In the genomic region with DNA sequence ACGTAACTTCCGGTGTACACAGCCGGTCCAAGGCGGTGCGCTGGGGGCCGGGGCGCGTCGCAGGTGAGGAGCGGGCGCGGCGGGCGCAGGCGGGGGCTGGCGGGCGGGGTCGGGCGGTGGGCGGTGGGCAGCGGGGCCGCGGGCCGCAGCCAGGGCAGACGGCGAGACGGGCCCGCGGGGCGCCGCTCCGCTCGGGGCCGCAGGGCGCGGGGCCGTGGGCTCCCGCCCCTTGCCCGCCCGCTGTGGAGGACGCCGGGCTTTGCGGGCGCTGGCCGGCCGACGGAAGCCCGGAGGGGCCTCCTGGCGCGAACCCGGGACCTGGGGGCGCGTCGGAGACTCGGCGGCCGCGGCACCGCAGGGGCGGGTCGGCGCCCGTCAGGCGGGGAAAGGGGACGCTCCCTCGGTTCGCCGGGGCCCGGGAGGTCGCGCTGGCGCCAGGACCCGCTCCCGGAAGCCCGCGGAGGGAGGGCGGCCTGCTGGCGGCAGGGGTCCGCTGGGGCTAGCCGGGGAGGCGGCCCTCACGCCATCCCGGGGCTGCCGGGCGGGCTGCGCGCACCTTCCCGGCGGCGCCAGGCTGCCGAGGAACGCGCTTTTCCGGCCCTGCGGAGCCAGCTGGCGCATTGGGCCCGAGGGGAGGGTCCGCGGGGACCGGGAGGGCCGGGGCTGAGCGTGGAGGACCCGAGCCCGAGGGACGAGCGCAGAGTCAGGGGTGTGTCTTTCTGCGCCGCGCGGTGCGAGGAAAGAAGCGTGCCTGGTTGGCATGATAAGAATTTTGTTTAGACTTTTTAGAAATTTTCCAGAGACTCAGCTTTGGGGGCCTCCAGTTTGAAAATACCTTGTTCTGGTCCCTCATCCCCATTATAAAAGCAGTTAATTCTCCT, we compare ENCODE assay signal across 8 cellular contexts. TPM values are rescaled to one million over a fixed set of nuclear protein-coding genes. Genes with fewer than 3 reads are reported as not detected.
DNase-seq lines count a peak whose midpoint lies in the region; ATAC-seq and TF ChIP-seq lines count a peak whose summit lies in the region.

A gene with protein sequence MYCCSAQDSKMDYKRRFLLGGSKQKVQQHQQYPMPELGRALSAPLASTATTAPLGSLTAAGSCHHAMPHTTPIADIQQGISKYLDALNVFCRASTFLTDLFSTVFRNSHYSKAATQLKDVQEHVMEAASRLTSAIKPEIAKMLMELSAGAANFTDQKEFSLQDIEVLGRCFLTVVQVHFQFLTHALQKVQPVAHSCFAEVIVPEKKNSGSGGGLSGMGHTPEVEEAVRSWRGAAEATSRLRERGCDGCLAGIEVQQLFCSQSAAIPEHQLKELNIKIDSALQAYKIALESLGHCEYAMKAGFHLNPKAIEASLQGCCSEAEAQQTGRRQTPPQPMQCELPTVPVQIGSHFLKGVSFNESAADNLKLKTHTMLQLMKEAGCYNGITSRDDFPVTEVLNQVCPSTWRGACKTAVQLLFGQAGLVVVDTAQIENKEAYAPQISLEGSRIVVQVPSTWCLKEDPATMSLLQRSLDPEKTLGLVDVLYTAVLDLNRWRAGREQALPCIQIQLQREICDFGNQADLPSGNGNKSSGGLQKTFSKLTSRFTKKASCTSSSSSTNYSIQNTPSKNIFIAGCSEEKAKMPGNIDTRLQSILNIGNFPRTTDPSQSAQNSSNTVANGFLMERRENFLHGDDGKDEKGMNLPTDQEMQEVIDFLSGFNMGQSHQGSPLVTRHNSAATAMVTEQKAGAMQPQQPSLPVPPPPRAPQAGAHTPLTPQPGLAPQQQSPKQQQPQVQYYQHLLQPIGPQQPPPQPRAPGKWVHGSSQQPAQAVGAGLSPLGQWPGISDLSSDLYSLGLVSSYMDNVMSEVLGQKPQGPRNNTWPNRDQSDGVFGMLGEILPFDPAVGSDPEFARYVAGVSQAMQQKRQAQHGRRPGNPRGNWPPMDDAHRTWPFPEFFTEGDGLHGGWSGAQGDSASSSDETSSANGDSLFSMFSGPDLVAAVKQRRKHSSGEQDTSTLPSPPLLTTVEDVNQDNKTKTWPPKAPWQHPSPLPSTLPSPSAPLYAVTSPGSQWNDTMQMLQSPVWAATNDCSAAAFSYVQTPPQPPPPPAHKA (N-terminal part only) (plus strand): TSS at position 3 of the 881 bp plus-strand sequence. CDS start 45,920 bp downstream, outside the sequence.

- peak within 1 kb of the TSS; percentile 87 to 100 (median 99) for H3K27ac Mint-ChIP-seq in CD4-positive, alpha-beta memory T cell

- peak within 1 kb of the TSS; percentile 67 to 75 for H3K4me3 ChIP-seq in CD4-positive, alpha-beta memory T cell (ENCODE audit: low read length in 2 of 2)
- H3K4me3 ChIP-seq in astrocyte of the cerebellum (ENCODE audit: low read depth, low read length) (peak within 1 kb of the TSS; percentile 73), sigmoid colon (peak within 1 kb of the TSS; percentile 90 to 99 (median 96))

- CTCF ChIA-PET in CD4-positive, alpha-beta memory T cell (lab: Charles Lee; ENCODE audit: partially characterized antibody): no interaction called here

- intact Hi-C loops in CD4-positive, alpha-beta memory T cell (cut with micrococcal nuclease): loop anchor here (1.0 to 5.0 kb wide), 5 partner anchors 16 to 1078 kb away; a partner anchor contains a TSS
- intact Hi-C loops in sigmoid colon (cut with DNase I): loop anchor here (1.0 kb wide), 1 partner anchor 35 kb away; no protein-coding TSS in a partner anchor

- ATAC-seq in GM19452 (IDR thresholded peaks at IDR 0.05; ENCODE audit: unreplicated experiment) (peak; percentile 87), HG03460 (IDR thresholded peaks at IDR 0.05; ENCODE audit: unreplicated experiment) (peak; percentile 77), SK-N-SH treated with all-trans-retinoic acid at 6 μM for 48 hours (peak; percentile 34)

- peak within 1 kb of the TSS; percentile 96 to 100 (median 98) for H3K4me3 Mint-ChIP-seq in CD4-positive, alpha-beta memory T cell

- no peaks in the 10 kb centered on the region for H3K27me3 ChIP-seq in CD4-positive, alpha-beta memory T cell (ENCODE audit: insufficient read depth, low read length)
- H3K27me3 ChIP-seq in sigmoid colon: no peaks in the 10 kb centered on the region

- no peaks in the 10 kb centered on the region for H3K27me3 Mint-ChIP-seq in CD4-positive, alpha-beta memory T cell

- H3K9me3 ChIP-seq in CD4-positive, alpha-beta memory T cell (ENCODE audit: control insufficient read depth in 1 of 2, low read length in 2 of 2): no peaks in the 10 kb centered on the region
- no peaks in the 10 kb centered on the region for H3K9me3 ChIP-seq in sigmoid colon

- TF ChIP-seq CTCF in astrocyte of the cerebellum (IDR thresholded peaks at IDR 0.05; ENCODE audit: low read depth, low read length, missing control alignments): no peak
- TF ChIP-seq CTCF in sigmoid colon (IDR thresholded peaks at IDR 0.05): no peak

- peak within 1 kb of the TSS; percentile 90 for H3K27ac ChIP-seq in CD4-positive, alpha-beta memory T cell (ENCODE audit: low read depth, low read length)
- peak within 1 kb of the TSS; percentile 91 to 95 (median 95) for H3K27ac ChIP-seq in sigmoid colon

- DNase-seq in CD4-positive, alpha-beta memory T cell: peak in 4 of 5 donors; percentile 29 to 85 (median 58)
- DNase-seq in astrocyte of the cerebellum (ENCODE audit: low read depth) (no peak), hippocampal formation (lab: John Stamatoyannopoulos, UW) (peak; percentile 48 to 56), sigmoid colon (peak; percentile 68), middle frontal gyrus (ENCODE audit: extremely low spot score, low spot score) (no peak)

- no peaks in the 10 kb centered on the region for H3K9me3 Mint-ChIP-seq in CD4-positive, alpha-beta memory T cell

- in situ Hi-C loops in astrocyte of the cerebellum (cut with HindIII; ENCODE audit: low sequenced_read_pairs): no loop called here

- WGBS in sigmoid colon, 2 donors: 0 to 1% methylated on average over 112 of the region's 112 CpGs

- TF ChIP-seq POLR2A in sigmoid colon (IDR thresholded peaks at IDR 0.05): no peak

- POLR2A ChIA-PET in CD4-positive, alpha-beta memory T cell (lab: Charles Lee; ENCODE audit: partially characterized antibody): interaction anchor here (1.0 to 1.9 kb wide), 3 partner anchors 13 to 54 kb away, joined by 3 to 19 read pairs (median 7); no protein-coding TSS in a partner anchor

- H3K4me1 ChIP-seq in CD4-positive, alpha-beta memory T cell (ENCODE audit: insufficient read depth, low read length): peaks cover 37% of the 10 kb centered on the region
- H3K4me1 ChIP-seq in sigmoid colon: peaks cover 0 to 30% (median 26%) of the 10 kb centered on the region in 4 donors

- peaks cover 5 to 16% of the 10 kb centered on the region in 2 donors for H3K36me3 Mint-ChIP-seq in CD4-positive, alpha-beta memory T cell

- peaks cover 24 to 50% (median 39%) of the 10 kb centered on the region in 4 donors for H3K4me1 Mint-ChIP-seq in CD4-positive, alpha-beta memory T cell

- H3K36me3 ChIP-seq in CD4-positive, alpha-beta memory T cell (ENCODE audit: insufficient read depth, low read length): no peaks in the 10 kb centered on the region
- H3K36me3 ChIP-seq in sigmoid colon: no peaks in the 10 kb centered on the region

- TF ChIP-seq EP300 in sigmoid colon (IDR thresholded peaks at IDR 0.05): no peak

TF ChIP-seq in SK-N-SH treated with all-trans-retinoic acid at 6 μM for 48 hours, 23 proteins besides CTCF, POLR2A, EP300 and RAD21:
- TF ChIP-seq, protein P1, sequence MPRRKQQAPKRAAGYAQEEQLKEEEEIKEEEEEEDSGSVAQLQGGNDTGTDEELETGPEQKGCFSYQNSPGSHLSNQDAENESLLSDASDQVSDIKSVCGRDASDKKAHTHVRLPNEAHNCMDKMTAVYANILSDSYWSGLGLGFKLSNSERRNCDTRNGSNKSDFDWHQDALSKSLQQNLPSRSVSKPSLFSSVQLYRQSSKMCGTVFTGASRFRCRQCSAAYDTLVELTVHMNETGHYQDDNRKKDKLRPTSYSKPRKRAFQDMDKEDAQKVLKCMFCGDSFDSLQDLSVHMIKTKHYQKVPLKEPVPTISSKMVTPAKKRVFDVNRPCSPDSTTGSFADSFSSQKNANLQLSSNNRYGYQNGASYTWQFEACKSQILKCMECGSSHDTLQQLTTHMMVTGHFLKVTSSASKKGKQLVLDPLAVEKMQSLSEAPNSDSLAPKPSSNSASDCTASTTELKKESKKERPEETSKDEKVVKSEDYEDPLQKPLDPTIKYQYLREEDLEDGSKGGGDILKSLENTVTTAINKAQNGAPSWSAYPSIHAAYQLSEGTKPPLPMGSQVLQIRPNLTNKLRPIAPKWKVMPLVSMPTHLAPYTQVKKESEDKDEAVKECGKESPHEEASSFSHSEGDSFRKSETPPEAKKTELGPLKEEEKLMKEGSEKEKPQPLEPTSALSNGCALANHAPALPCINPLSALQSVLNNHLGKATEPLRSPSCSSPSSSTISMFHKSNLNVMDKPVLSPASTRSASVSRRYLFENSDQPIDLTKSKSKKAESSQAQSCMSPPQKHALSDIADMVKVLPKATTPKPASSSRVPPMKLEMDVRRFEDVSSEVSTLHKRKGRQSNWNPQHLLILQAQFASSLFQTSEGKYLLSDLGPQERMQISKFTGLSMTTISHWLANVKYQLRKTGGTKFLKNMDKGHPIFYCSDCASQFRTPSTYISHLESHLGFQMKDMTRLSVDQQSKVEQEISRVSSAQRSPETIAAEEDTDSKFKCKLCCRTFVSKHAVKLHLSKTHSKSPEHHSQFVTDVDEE (CRISPR knock-in tag; IDR thresholded peaks at IDR 0.05): 0 out of 2 replicates have a peak, but pooled peaks have one; percentile 12
- TF ChIP-seq OSR1 (CRISPR knock-in tag; IDR thresholded peaks at IDR 0.05) (no peak), ZC3H10 (CRISPR knock-in tag; IDR thresholded peaks at IDR 0.05) (no peak)

RNA-seq across cellular contexts. Expression of the gene that starts here (rescaled TPM):
- 10 to 100 TPM; 46.3 to 48.2 TPM for total RNA-seq in CD4-positive, alpha-beta memory T cell
- polyA plus RNA-seq in CD4-positive, alpha-beta memory T cell: 1 to 10 TPM; 3.5 to 7.5 TPM
- total RNA-seq in sigmoid colon: 10 to 100 TPM; 11.1 to 20.2 (median 14.5) TPM
- 10 to 100 TPM in 1 of 3 donors, 1 to 10 TPM in 2; 3.5 to 10.7 (median 4.2) TPM for polyA plus RNA-seq in sigmoid colon

Comparison
In these comparisons a context has a peak if more than half of its experiments do, and no peak if none do; other contexts are left out.
1. DNase-seq: peak in CD4-positive, alpha-beta memory T cell (4 of 5), hippocampal formation (2 of 2) and sigmoid colon (single experiment); none in astrocyte of the cerebellum (single experiment) and middle frontal gyrus (single experiment).
2. ATAC-seq: peak in every context shown above with its lines; median percentile 87 in GM19452; 77 in HG03460; 34 in SK-N-SH treated with all-trans-retinoic acid at 6 μM for 48 hours.
3. Peak in every context shown above with its lines, with median percentiles within 50 percentile points of each other: H3K4me3 ChIP-seq.